Comparison of ENCODE assay signal across 11 cellular contexts in the genomic region with DNA sequence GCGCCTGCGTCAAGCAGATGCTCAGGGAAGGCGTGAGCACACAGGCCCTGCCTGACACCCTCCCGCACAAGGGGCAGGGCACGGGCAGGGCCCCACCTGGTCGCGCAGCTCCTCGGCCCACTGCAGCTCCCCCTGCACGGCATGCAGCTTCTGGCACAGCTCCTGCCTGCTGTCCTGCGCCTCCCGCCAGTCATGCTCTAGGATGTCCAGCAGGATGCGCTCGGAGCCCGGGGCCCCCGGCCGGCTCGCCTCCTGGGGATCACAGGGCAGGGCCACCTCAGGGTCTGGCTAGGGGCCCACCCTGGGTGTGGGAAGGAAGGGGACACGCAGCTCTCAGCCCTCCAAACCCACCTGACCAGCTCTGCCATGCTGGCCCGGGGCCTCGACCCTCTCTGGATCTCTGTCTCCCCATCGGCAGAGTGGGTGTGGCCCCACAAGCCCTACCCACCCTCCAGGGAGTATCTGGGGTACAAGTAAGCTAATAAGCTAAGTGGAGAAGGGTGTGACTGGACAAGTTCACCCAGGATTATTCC. TPM values are rescaled to one million over a fixed set of nuclear protein-coding genes. Genes with fewer than 3 reads are reported as not detected.
DNase-seq lines count a peak whose midpoint lies in the region; TF ChIP-seq lines count a peak whose summit lies in the region.
"Had no signal": no experiment of that assay in that cellular context is flagged by ENCODE, and none has a peak within 500 bp of the region (broad histone marks: within the 10 kb centered on the region; RNA-seq: fewer than 3 reads in every experiment).

No MANE protein-coding gene starts in this region.

- H3K9me3 Mint-ChIP-seq in Calu3 (ENCODE audit: low read depth, unreplicated experiment) (no peaks in the 10 kb centered on the region), brain (no peaks in the 10 kb centered on the region)
- no peaks in the 10 kb centered on the region for H3K9me3 Mint-ChIP-seq in activated naive CD4-positive, alpha-beta T cell treated with anti-CD3 and anti-CD28 coated beads for 36 hours

- H3K27ac ChIP-seq in right atrium auricular region (peak overlapping the region; percentile 53 to 56), trophoblast cell (ENCODE audit: low read depth, low read length) (no peak overlapping the region)

- intact Hi-C loops in Calu3 (cut with micrococcal nuclease; ENCODE audit: unreplicated experiment): no loop called here
- intact Hi-C loops in activated naive CD4-positive, alpha-beta T cell treated with anti-CD3 and anti-CD28 coated beads for 36 hours (cut with micrococcal nuclease): no loop called here

- H2AFZ ChIP-seq in trophoblast cell (ENCODE audit: insufficient read depth, low read length, poor library complexity): no peak overlapping the region

- H3K14ac ChIP-seq in trophoblast cell (ENCODE audit: low read length): no peak overlapping the region

- H4K91ac ChIP-seq in trophoblast cell (ENCODE audit: low read depth, low read length): no peak overlapping the region

- no peak overlapping the region for H2BK12ac ChIP-seq in trophoblast cell (ENCODE audit: low read length)

- no peak overlapping the region for H2BK120ac ChIP-seq in trophoblast cell (ENCODE audit: insufficient read depth, low read length, poor library complexity)

- H3K79me2 ChIP-seq in trophoblast cell (ENCODE audit: control insufficient read depth, insufficient read depth, low read length, poor library complexity): no peaks in the 10 kb centered on the region

- H3K36me3 ChIP-seq in right atrium auricular region (no peaks in the 10 kb centered on the region), trophoblast cell (ENCODE audit: control insufficient read depth in 1 of 2, insufficient read depth in 2 of 2, low read length in 2 of 2) (peaks cover 9 to 11% of the 10 kb centered on the region in 2 experiments)

- no TSS peak for BruUV-seq in Calu3 (replicated peaks; lab: Mats Ljungman, UMichigan)

- no peak overlapping the region for H4K8ac ChIP-seq in trophoblast cell (ENCODE audit: low read depth, low read length)

- no peak overlapping the region for H3K4me2 ChIP-seq in trophoblast cell (ENCODE audit: low read length)

- no CpG with 5 or more reads among the region's 21 CpGs for WGBS in trophoblast cell (ENCODE audit: extremely low coverage, insufficient coverage, insufficient read length)

- H3K27me3 ChIP-seq in right atrium auricular region (no peaks in the 10 kb centered on the region), trophoblast cell (ENCODE audit: insufficient read depth, low read length) (no peaks in the 10 kb centered on the region)

- H3K9ac ChIP-seq in trophoblast cell (ENCODE audit: low read length): no peak overlapping the region

- no peak overlapping the region for H2BK5ac ChIP-seq in trophoblast cell (ENCODE audit: low read depth, low read length, poor library complexity)

- H3K36me3 Mint-ChIP-seq in Calu3 (ENCODE audit: insufficient read depth, unreplicated experiment) (peaks cover 75% of the 10 kb centered on the region), brain (peaks cover 3% of the 10 kb centered on the region)
- H3K36me3 Mint-ChIP-seq in activated naive CD4-positive, alpha-beta T cell treated with anti-CD3 and anti-CD28 coated beads for 36 hours (ENCODE audit: low read depth): no peaks in the 10 kb centered on the region

- H3K27me3 Mint-ChIP-seq in Calu3 (ENCODE audit: unreplicated experiment): no peaks in the 10 kb centered on the region
- peaks cover 8% of the 10 kb centered on the region for H3K27me3 Mint-ChIP-seq in brain
- no peaks in the 10 kb centered on the region for H3K27me3 Mint-ChIP-seq in activated naive CD4-positive, alpha-beta T cell treated with anti-CD3 and anti-CD28 coated beads for 36 hours (ENCODE audit: low read depth)

- peaks cover 56% of the 10 kb centered on the region for H3K4me1 Mint-ChIP-seq in Calu3 (ENCODE audit: low read depth, unreplicated experiment)
- H3K4me1 Mint-ChIP-seq in brain: peaks cover 48% of the 10 kb centered on the region
- peaks cover under 1% of the 10 kb centered on the region for H3K4me1 Mint-ChIP-seq in activated naive CD4-positive, alpha-beta T cell treated with anti-CD3 and anti-CD28 coated beads for 36 hours (ENCODE audit: low read depth)

- no peak overlapping the region for H3K4ac ChIP-seq in trophoblast cell (ENCODE audit: low read depth, low read length)

- no peak overlapping the region for H4K12ac ChIP-seq in trophoblast cell (ENCODE audit: low read depth, low read length)

- CTCF ChIA-PET in Calu3 (lab: Charles Lee): no interaction called here
- CTCF ChIA-PET in activated naive CD4-positive, alpha-beta T cell treated with anti-CD3 and anti-CD28 coated beads for 36 hours (lab: Charles Lee): interaction anchor here (0.5 kb wide), 1 partner anchor 594 kb away, joined by 4 read pairs; no protein-coding TSS in a partner anchor

- no peak overlapping the region for H3K23ac ChIP-seq in trophoblast cell (ENCODE audit: low read length)

- TF ChIP-seq CTCF in Calu3 (IDR thresholded peaks at IDR 0.05; ENCODE audit: unreplicated experiment) (no peak), brain (conservative IDR thresholded peaks at IDR 0.05) (peak in 1 of 2 experiments; percentile 9), right atrium auricular region (IDR thresholded peaks at IDR 0.05) (peak in 1 of 2 donors; percentile 41)

- H3K4me1 ChIP-seq in right atrium auricular region (peaks cover 0 to 52% of the 10 kb centered on the region in 2 donors), trophoblast cell (ENCODE audit: control insufficient read depth in 1 of 2, insufficient read depth in 2 of 2, low read length in 2 of 2) (peaks cover 20 to 23% of the 10 kb centered on the region in 2 experiments)

- H3K18ac ChIP-seq in trophoblast cell (ENCODE audit: low read length): peak overlapping the region; percentile 11

- H3K27ac Mint-ChIP-seq in Calu3 (ENCODE audit: unreplicated experiment) (peak overlapping the region; percentile 75), brain (peak overlapping the region in 3 of 5 experiments; percentile 36 to 89 (median 47))
- no peak overlapping the region for H3K27ac Mint-ChIP-seq in activated naive CD4-positive, alpha-beta T cell treated with anti-CD3 and anti-CD28 coated beads for 36 hours

- peaks cover 3% of the 10 kb centered on the region for H3K79me1 ChIP-seq in trophoblast cell (ENCODE audit: low read length)

- H3K4me3 Mint-ChIP-seq in Calu3 (ENCODE audit: low read depth, unreplicated experiment) (peak overlapping the region; percentile 24), brain (no peak overlapping the region)
- no peak overlapping the region for H3K4me3 Mint-ChIP-seq in activated naive CD4-positive, alpha-beta T cell treated with anti-CD3 and anti-CD28 coated beads for 36 hours

- peak overlapping the region; percentile 45 for H2AK5ac ChIP-seq in trophoblast cell (ENCODE audit: low read length)

- H3K4me3 ChIP-seq in right atrium auricular region (no peak overlapping the region), trophoblast cell (ENCODE audit: low read depth, low read length) (no peak overlapping the region)

- DNase-seq in Calu3 (no peak), right atrium auricular region (ENCODE audit: low spot score) (no peak), trophoblast cell (no peak), T-helper 9 cell (no peak), DMS79 treated with DMSO at 0.1 percent for 48 hours (lab: John Stamatoyannopoulos, UW) (no peak)
- DNase-seq in activated naive CD4-positive, alpha-beta T cell treated with anti-CD3 and anti-CD28 coated beads for 36 hours: no peak
- DNase-seq in activated CD4-positive, CD25-positive, alpha-beta regulatory T cell (lab: John Stamatoyannopoulos, UW): no peak
- DNase-seq: DMS153; NCI-H1930; stimulated activated CD8-positive, alpha-beta memory T cell treated with anti-CD3 and anti-CD28 coated beads, Interleukin-4, amount 100 ng/mL, for 48 hours had no signal

- H3K9me3 ChIP-seq in right atrium auricular region (no peaks in the 10 kb centered on the region), trophoblast cell (ENCODE audit: insufficient read depth, low read depth, low read length) (peaks cover 5% of the 10 kb centered on the region)

RNA-seq across cellular contexts. Expression of gene CARD10, which starts 10.7 kb away (rescaled TPM):
- total RNA-seq in Calu3 (2022) (40.5 and 49.2 TPM in 2 replicates), right atrium auricular region (1 to 10 TPM; 4.2 to 5.8 TPM)
- 3.7 TPM for polyA plus RNA-seq in brain (ENCODE audit: insufficient read depth, low read depth, low replicate concordance)
- polyA plus RNA-seq in trophoblast cell (2013): 4.7 and 4.9 TPM in 2 replicates
- total RNA-seq in activated naive CD4-positive, alpha-beta T cell treated with anti-CD3 and anti-CD28 coated beads for 36 hours: not detected

RNA-seq across cellular contexts. Expression of gene MFNG, which starts 22.3 kb away (rescaled TPM):
- total RNA-seq in Calu3 (2022) (19.0 and 22.1 TPM in 2 replicates), right atrium auricular region (10 to 100 TPM in 1 of 2 donors, 1 to 10 TPM in 1; 9.9 to 19.5 TPM)
- polyA plus RNA-seq in brain (ENCODE audit: insufficient read depth, low read depth, low replicate concordance): 6.8 TPM
- polyA plus RNA-seq in trophoblast cell (2013): 0.08 and 0.36 TPM in 2 replicates
- total RNA-seq in activated naive CD4-positive, alpha-beta T cell treated with anti-CD3 and anti-CD28 coated beads for 36 hours: 10 to 100 TPM; 83.1 to 90.9 TPM

RNA-seq across cellular contexts. Expression of gene CDC42EP1, which starts 51.8 kb away (rescaled TPM):
- 156 and 162 TPM in 2 replicates for total RNA-seq in Calu3 (2022)
- 69.7 TPM for polyA plus RNA-seq in brain (ENCODE audit: insufficient read depth, low read depth, low replicate concordance)
- 10 to 100 TPM; 20.7 to 34.8 TPM for total RNA-seq in right atrium auricular region
- polyA plus RNA-seq in trophoblast cell (2013): 191 and 202 TPM in 2 replicates
- total RNA-seq in activated naive CD4-positive, alpha-beta T cell treated with anti-CD3 and anti-CD28 coated beads for 36 hours: 1 to 10 TPM; 1.9 to 2.8 TPM

Comparison
In these comparisons a context has a peak if more than half of its experiments do, and no peak if none do; other contexts are left out.
1. RNA of gene CARD10, which starts 10.7 kb away (total RNA-seq): 40.5 to 49.2 TPM in Calu3 and 4.2 to 5.8 TPM in right atrium auricular region; not detected in activated naive CD4-positive, alpha-beta T cell treated with anti-CD3 and anti-CD28 coated beads for 36 hours; every median in the first group is over 4 times any median in the second.
2. RNA of gene CDC42EP1, which starts 51.8 kb away (total RNA-seq): 156 to 162 TPM in Calu3 and 20.7 to 34.8 TPM in right atrium auricular region; 1.9 to 2.8 TPM in activated naive CD4-positive, alpha-beta T cell treated with anti-CD3 and anti-CD28 coated beads for 36 hours; every median in the first group is over 4 times any median in the second.